ENCODE assay signal across 1 cellular context in genomic region chr9:35712762-35713400, GRCh38.
TF ChIP-seq lines count a peak whose summit lies in the region.

No MANE protein-coding gene starts in this region.

TF ChIP-seq in IMR-90, 13 proteins besides CTCF, POLR2A, EP300 and RAD21:
- TF ChIP-seq MAZ (IDR thresholded peaks at IDR 0.05; ENCODE audit: borderline replicate concordance, low read depth, low read length) = no peak
- TF ChIP-seq MXI1 (IDR thresholded peaks at IDR 0.05; ENCODE audit: borderline replicate concordance, low read depth, low read length) = no peak
- TF ChIP-seq SMC3 (IDR thresholded peaks at IDR 0.05; ENCODE audit: low read depth, low read length) = no peak
- no peak for TF ChIP-seq NFE2L2 (IDR thresholded peaks at IDR 0.05; ENCODE audit: low read depth, low read length)
- TF ChIP-seq RFX5 (IDR thresholded peaks at IDR 0.05; ENCODE audit: low read depth, low read length) = no peak
- TF ChIP-seq CEBPB (IDR thresholded peaks at IDR 0.05; ENCODE audit: low read depth, low read length) = no peak
- TF ChIP-seq FOS (IDR thresholded peaks at IDR 0.05; ENCODE audit: low read depth, low read length) = no peak
- TF ChIP-seq ELK1 (IDR thresholded peaks at IDR 0.05; ENCODE audit: borderline replicate concordance, low read depth, low read length) = no peak
- no peak for TF ChIP-seq RCOR1 (IDR thresholded peaks at IDR 0.05; ENCODE audit: insufficient replicate concordance, low read length)
- no peak for TF ChIP-seq USF2 (IDR thresholded peaks at IDR 0.05; ENCODE audit: low read depth, low read length)
- TF ChIP-seq BHLHE40 (IDR thresholded peaks at IDR 0.05; ENCODE audit: low read depth, low read length) = no peak
- no peak for TF ChIP-seq MAFK (IDR thresholded peaks at IDR 0.05; ENCODE audit: low read depth, low read length)
- no peak for TF ChIP-seq CHD1 (IDR thresholded peaks at IDR 0.05; ENCODE audit: low read depth, low read length)
TF ChIP-seq in IMR-90: peak in this region for 0.
